ENCODE assay signal across 8 cellular contexts in genomic region chr11:31106963-31107576, GRCh38.
DNase-seq lines count a peak whose midpoint lies in the region; ATAC-seq and TF ChIP-seq lines count a peak whose summit lies in the region.

No MANE protein-coding gene starts in this region.

- no peak for TF ChIP-seq POLR2A in tibial nerve (IDR thresholded peaks at IDR 0.05)

- no peaks in the 10 kb centered on the region for H3K4me1 Mint-ChIP-seq in naive thymus-derived CD4-positive, alpha-beta T cell

- ATAC-seq in GM18861 (IDR thresholded peaks at IDR 0.05; ENCODE audit: unreplicated experiment) (peak; percentile 80), HG03103 (IDR thresholded peaks at IDR 0.05; ENCODE audit: low read depth, unreplicated experiment) (peak; percentile 92)
- ATAC-seq in naive thymus-derived CD4-positive, alpha-beta T cell: no peak

- H3K36me3 ChIP-seq in naive thymus-derived CD4-positive, alpha-beta T cell (ENCODE audit: control insufficient read depth in 2 of 3, insufficient read depth in 3 of 3, low read length in 3 of 3): no peaks in the 10 kb centered on the region
- no peaks in the 10 kb centered on the region for H3K36me3 ChIP-seq in tibial nerve

- TF ChIP-seq EP300 in tibial nerve (IDR thresholded peaks at IDR 0.05): no peak

- no peaks in the 10 kb centered on the region for H3K9me3 Mint-ChIP-seq in naive thymus-derived CD4-positive, alpha-beta T cell

- no peak overlapping the region for H3K4me3 Mint-ChIP-seq in naive thymus-derived CD4-positive, alpha-beta T cell

- POLR2A ChIA-PET in naive thymus-derived CD4-positive, alpha-beta T cell (lab: Charles Lee): no interaction called here

- DNase-seq in Ammon's horn (ENCODE audit: low spot score) (peak; percentile 54), NCI-H2227 treated with DMSO at 0.1 percent for 48 hours (lab: John Stamatoyannopoulos, UW) (peak; percentile 93), epithelial cell of esophagus (ENCODE audit: low read depth) (peak; percentile 68), tibial nerve (ENCODE audit: low spot score in 2 of 2) (peak; percentile 16 to 68)
- DNase-seq in activated CD4-positive, alpha-beta T cell treated with anti-CD3 and anti-CD28 coated beads for 48 hours: peak; percentile 68
- DNase-seq in naive thymus-derived CD4-positive, alpha-beta T cell: peak in 6 of 9 donors; percentile 1 to 25 (median 20)

- no peak overlapping the region for H3K27ac ChIP-seq in naive thymus-derived CD4-positive, alpha-beta T cell (ENCODE audit: low read depth, low read length)
- no peak overlapping the region for H3K27ac ChIP-seq in tibial nerve

- H3K4me3 ChIP-seq in epithelial cell of esophagus (ENCODE audit: low read length) (no peak overlapping the region), tibial nerve (no peak overlapping the region)
- no peak overlapping the region for H3K4me3 ChIP-seq in naive thymus-derived CD4-positive, alpha-beta T cell (ENCODE audit: low read length)

- CTCF ChIA-PET in naive thymus-derived CD4-positive, alpha-beta T cell (lab: Charles Lee): interaction anchor here (0.9 to 1.2 kb wide), 2 partner anchors 1069 to 1190 kb away, joined by 3 to 4 read pairs; no protein-coding TSS in a partner anchor

- no peaks in the 10 kb centered on the region for H3K9me3 ChIP-seq in naive thymus-derived CD4-positive, alpha-beta T cell (ENCODE audit: control insufficient read depth in 2 of 3, low read length in 3 of 3)
- H3K9me3 ChIP-seq in tibial nerve: no peaks in the 10 kb centered on the region

- intact Hi-C loops in naive thymus-derived CD4-positive, alpha-beta T cell (cut with micrococcal nuclease): loop anchor here (1.0 to 10.0 kb wide), 3 partner anchors 851 to 1068 kb away; no protein-coding TSS in a partner anchor

- peak; percentile 77 for TF ChIP-seq CTCF in epithelial cell of esophagus (IDR thresholded peaks at IDR 0.05; ENCODE audit: insufficient read depth, low read depth, low read length, missing control alignments)
- TF ChIP-seq CTCF in tibial nerve (IDR thresholded peaks at IDR 0.05): peak; percentile 33 to 56 (median 53)

- H3K27me3 ChIP-seq in naive thymus-derived CD4-positive, alpha-beta T cell (ENCODE audit: control insufficient read depth in 2 of 2, insufficient read depth in 2 of 2, low read length in 2 of 2): no peaks in the 10 kb centered on the region
- H3K27me3 ChIP-seq in tibial nerve: no peaks in the 10 kb centered on the region

- H3K4me1 ChIP-seq in naive thymus-derived CD4-positive, alpha-beta T cell (ENCODE audit: control insufficient read depth in 2 of 2, insufficient read depth in 2 of 2, low read length in 2 of 2): no peaks in the 10 kb centered on the region
- no peaks in the 10 kb centered on the region for H3K4me1 ChIP-seq in tibial nerve

- H3K36me3 Mint-ChIP-seq in naive thymus-derived CD4-positive, alpha-beta T cell: no peaks in the 10 kb centered on the region

- WGBS in tibial nerve, 2 donors: 12 to 15% methylated on average over 5 of the region's 5 CpGs

- no peak overlapping the region for H3K27ac Mint-ChIP-seq in naive thymus-derived CD4-positive, alpha-beta T cell

- H3K27me3 Mint-ChIP-seq in naive thymus-derived CD4-positive, alpha-beta T cell: peaks cover 0 to 10% (median 0%) of the 10 kb centered on the region in 5 donors

Comparison
In these comparisons a context has a peak if more than half of its experiments do, and no peak if none do; other contexts are left out.
1. DNase-seq: peak in every context shown above with its lines; median percentile 93 in NCI-H2227 treated with DMSO at 0.1 percent for 48 hours; 68 in activated CD4-positive, alpha-beta T cell treated with anti-CD3 and anti-CD28 coated beads for 48 hours; 68 in epithelial cell of esophagus; 54 in Ammon's horn; 42 in tibial nerve; 20 in naive thymus-derived CD4-positive, alpha-beta T cell.